In the genomic region with DNA sequence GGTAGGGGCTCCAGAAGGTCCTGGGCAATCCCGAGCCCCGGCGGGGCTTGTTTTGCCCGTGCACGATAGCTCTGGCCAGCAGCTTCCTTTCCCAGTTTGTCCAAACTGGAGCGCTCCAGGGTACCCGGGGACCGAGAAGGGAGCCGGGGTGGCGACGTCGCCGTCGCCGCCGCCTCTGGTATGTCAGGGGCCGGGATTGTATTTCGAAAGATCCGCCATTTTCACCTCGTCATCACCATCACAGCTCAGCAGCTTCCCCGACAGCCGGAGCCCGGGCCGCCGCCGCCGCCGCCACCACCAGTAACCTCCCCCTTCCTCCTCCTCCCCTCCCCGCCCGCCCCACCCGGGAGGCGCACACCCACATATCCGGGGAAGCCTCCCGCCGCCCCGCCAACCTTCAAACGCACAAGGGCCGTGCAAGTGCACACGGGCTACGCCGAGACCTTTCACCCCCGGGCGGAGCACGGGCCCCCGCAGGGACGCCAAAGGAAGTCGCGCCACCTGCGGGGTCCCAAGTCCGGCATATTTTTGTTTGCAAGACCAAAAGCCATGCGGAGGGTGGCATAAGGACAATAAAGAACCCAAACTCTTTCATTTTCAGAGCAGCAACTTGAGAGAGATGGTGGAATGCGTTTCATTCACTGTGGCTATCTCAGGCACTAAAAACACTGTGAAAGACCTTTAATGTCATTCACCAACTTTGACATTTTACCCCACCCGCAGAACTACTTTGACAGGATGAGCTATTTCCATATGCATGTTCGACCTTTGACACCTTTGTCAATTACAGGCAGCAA, we compare ENCODE assay signal across 8 cellular contexts. TPM values are rescaled to one million over a fixed set of nuclear protein-coding genes. Genes with fewer than 3 reads are reported as not detected.
DNase-seq lines count a peak whose midpoint lies in the region; ATAC-seq and TF ChIP-seq lines count a peak whose summit lies in the region.

A gene (minus strand): TSS at position 302 of the 797 bp plus-strand sequence. CDS start 25,979 bp downstream, outside the sequence.

- no peaks in the 10 kb centered on the region for H3K27me3 ChIP-seq in RWPE2 (ENCODE audit: insufficient read depth, poor library complexity, severe bottlenecking)

- H3K27me3 Mint-ChIP-seq in naive thymus-derived CD8-positive, alpha-beta T cell, result no peaks in the 10 kb centered on the region
- no peaks in the 10 kb centered on the region for H3K27me3 Mint-ChIP-seq in stimulated activated naive B cell treated with anti-CD40 and anti-IgM and Interleukin-4, amounts not matched to agents 10 μg/mL and 1 μg/mL and 100 μg/mL, for 72 hours

- peak within 1 kb of the TSS; percentile 91 to 99 (median 97) for H3K27ac Mint-ChIP-seq in naive thymus-derived CD8-positive, alpha-beta T cell
- H3K27ac Mint-ChIP-seq in stimulated activated naive B cell treated with anti-CD40 and anti-IgM and Interleukin-4, amounts not matched to agents 10 μg/mL and 1 μg/mL and 100 μg/mL, for 72 hours, result peak within 1 kb of the TSS; percentile 99

- POLR2A ChIA-PET in naive thymus-derived CD8-positive, alpha-beta T cell (lab: Charles Lee), result interaction anchor here (0.7 to 5.5 kb wide), 13 partner anchors 23 to 637 kb away, joined by 3 to 65 read pairs (median 5); a partner anchor contains a TSS

- TF ChIP-seq CTCF in RWPE2 (IDR thresholded peaks at IDR 0.05; ENCODE audit: poor library complexity, severe bottlenecking), result no peak

- peak; percentile 36 for ATAC-seq in GM19452 (IDR thresholded peaks at IDR 0.05; ENCODE audit: unreplicated experiment)
- ATAC-seq in RWPE2 (ENCODE audit: low read depth), result peak; percentile 57
- ATAC-seq in naive thymus-derived CD8-positive, alpha-beta T cell, result peak; percentile 65 to 69
- peak; percentile 61 to 63 for ATAC-seq in stimulated activated naive B cell treated with anti-CD40 and anti-IgM and Interleukin-4, amounts not matched to agents 10 μg/mL and 1 μg/mL and 100 μg/mL, for 72 hours (replicated peaks)

- peak within 1 kb of the TSS; percentile 96 for H3K4me3 ChIP-seq in RWPE2 (ENCODE audit: severe bottlenecking)

- H3K27ac ChIP-seq in RWPE2 (ENCODE audit: poor library complexity, severe bottlenecking), result peak within 1 kb of the TSS; percentile 75

- H3K36me3 ChIP-seq in RWPE2 (ENCODE audit: low read depth), result no peaks in the 10 kb centered on the region

- peak; percentile 76 for DNase-seq in COLO668 (lab: John Stamatoyannopoulos, UW; ENCODE audit: unreplicated experiment)
- DNase-seq in HT-29 (ENCODE audit: low spot score), result peak; percentile 62
- peak; percentile 74 for DNase-seq in RWPE2 (ENCODE audit: low spot score)
- DNase-seq in activated T-helper 1 cell treated with anti-CD3 and anti-CD28 coated beads, Interleukin-2, amount 50 U/mL, for 16 hours (ENCODE audit: low read depth in 1 of 2, low spot score in 1 of 2), result peak; percentile 78 to 80
- DNase-seq in fibroblast of gingiva (ENCODE audit: low read depth), result peak; percentile 84
- DNase-seq in naive thymus-derived CD8-positive, alpha-beta T cell, result peak; percentile 79 to 93 (median 84)
- DNase-seq in stimulated activated naive B cell treated with anti-CD40 and anti-IgM and Interleukin-4, amounts not matched to agents 10 μg/mL and 1 μg/mL and 100 μg/mL, for 72 hours, result peak; percentile 73

- H3K9me3 Mint-ChIP-seq in naive thymus-derived CD8-positive, alpha-beta T cell, result no peaks in the 10 kb centered on the region
- H3K9me3 Mint-ChIP-seq in stimulated activated naive B cell treated with anti-CD40 and anti-IgM and Interleukin-4, amounts not matched to agents 10 μg/mL and 1 μg/mL and 100 μg/mL, for 72 hours, result no peaks in the 10 kb centered on the region

- peaks cover 28 to 63% (median 58%) of the 10 kb centered on the region in 4 donors for H3K4me1 Mint-ChIP-seq in naive thymus-derived CD8-positive, alpha-beta T cell
- peaks cover 22 to 33% of the 10 kb centered on the region in 2 donors for H3K4me1 Mint-ChIP-seq in stimulated activated naive B cell treated with anti-CD40 and anti-IgM and Interleukin-4, amounts not matched to agents 10 μg/mL and 1 μg/mL and 100 μg/mL, for 72 hours

- peaks cover 19% of the 10 kb centered on the region for H3K4me1 ChIP-seq in RWPE2 (ENCODE audit: insufficient read depth, poor library complexity, severe bottlenecking)

- peaks cover 0 to 5% (median 0%) of the 10 kb centered on the region in 3 donors for H3K36me3 Mint-ChIP-seq in naive thymus-derived CD8-positive, alpha-beta T cell
- H3K36me3 Mint-ChIP-seq in stimulated activated naive B cell treated with anti-CD40 and anti-IgM and Interleukin-4, amounts not matched to agents 10 μg/mL and 1 μg/mL and 100 μg/mL, for 72 hours, result peaks cover 0 to 3% of the 10 kb centered on the region in 2 donors

- no peaks in the 10 kb centered on the region for H3K9me3 ChIP-seq in RWPE2 (ENCODE audit: severe bottlenecking)

- peak within 1 kb of the TSS; percentile 93 to 98 (median 97) for H3K4me3 Mint-ChIP-seq in naive thymus-derived CD8-positive, alpha-beta T cell
- peak within 1 kb of the TSS; percentile 98 to 100 for H3K4me3 Mint-ChIP-seq in stimulated activated naive B cell treated with anti-CD40 and anti-IgM and Interleukin-4, amounts not matched to agents 10 μg/mL and 1 μg/mL and 100 μg/mL, for 72 hours

RNA-seq across cellular contexts. Expression of the gene that starts here (rescaled TPM):
- total RNA-seq in HT-29 (2014; rRNA removed; shearing (Covaris generic)), result 17.4 and 17.5 TPM in 2 replicates
- total RNA-seq in naive thymus-derived CD8-positive, alpha-beta T cell, result 10 to 100 TPM; 23.6 to 24.1 TPM
- polyA plus RNA-seq in naive thymus-derived CD8-positive, alpha-beta T cell, result 10 to 100 TPM in 1 of 3 donors, 1 to 10 TPM in 2; 9.4 to 10.7 (median 9.5) TPM

Comparison
In these comparisons a context has a peak if more than half of its experiments do, and no peak if none do; other contexts are left out.
1. Peak in every context shown above with its lines: DNase-seq, ATAC-seq, H3K4me3 ChIP-seq and H3K27ac ChIP-seq.